In genomic region chr2:222900354-222900753, GRCh38 we compare ENCODE assay signal across 1 cellular context.
TF ChIP-seq lines count a peak whose summit lies in the region.

No MANE protein-coding gene starts in this region.

TF ChIP-seq in K562, 482 proteins besides CTCF, POLR2A, EP300 and RAD21:
- TF ChIP-seq AFF4 (CRISPR knock-in tag; IDR thresholded peaks at IDR 0.05) (no peak), MXD1 (CRISPR knock-in tag; IDR thresholded peaks at IDR 0.05; ENCODE audit: borderline replicate concordance, poor library complexity, severe bottlenecking) (no peak), FOXP4 (CRISPR knock-in tag; IDR thresholded peaks at IDR 0.05; ENCODE audit: borderline replicate concordance) (no peak), FOXP1 (CRISPR knock-in tag; IDR thresholded peaks at IDR 0.05) (no peak), PYGO2 (tag; IDR thresholded peaks at IDR 0.05) (no peak), ZNF76 (CRISPR knock-in tag; IDR thresholded peaks at IDR 0.05; ENCODE audit: borderline replicate concordance) (no peak), ZNF512 (tag; IDR thresholded peaks at IDR 0.05) (no peak), ZHX1 (conservative IDR thresholded peaks at IDR 0.05; ENCODE audit: low read length) (no peak), USF2 (CRISPR knock-in tag; IDR thresholded peaks at IDR 0.05) (no peak), RFX7 (CRISPR knock-in tag; IDR thresholded peaks at IDR 0.05) (no peak), BCL6 (CRISPR knock-in tag; IDR thresholded peaks at IDR 0.05) (no peak), NR2C1 (IDR thresholded peaks at IDR 0.05) (no peak), NR2C1 (tag; IDR thresholded peaks at IDR 0.05) (no peak), CEBPZ (IDR thresholded peaks at IDR 0.05; ENCODE audit: borderline replicate concordance, low read depth, low read length) (no peak)
